1 cellular context compared by ENCODE assay signal in the genomic region with DNA sequence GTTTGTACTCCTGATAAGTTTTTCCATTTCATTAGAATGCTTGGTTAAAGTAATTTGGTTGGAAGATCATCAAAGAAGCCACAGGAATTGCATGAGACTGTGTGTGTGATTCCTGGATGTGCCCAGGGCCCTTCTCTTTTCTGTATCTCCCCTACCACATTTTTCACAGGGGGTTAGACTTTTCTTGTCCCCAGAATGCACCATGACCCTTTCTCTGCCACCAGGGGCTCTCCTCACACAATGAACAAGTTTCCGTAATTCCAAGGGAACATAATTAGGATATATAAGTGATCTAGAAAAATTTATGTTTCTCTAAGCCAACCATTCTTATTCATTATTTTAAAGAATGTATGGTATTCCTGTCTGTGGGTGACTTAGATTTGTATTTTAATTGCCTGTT.
TF ChIP-seq lines count a peak whose summit lies in the region.

No MANE protein-coding gene starts in this region.

TF ChIP-seq in GM23338, 12 proteins besides CTCF, POLR2A, EP300 and RAD21 (continued from another document):
- TF ChIP-seq, protein P1, sequence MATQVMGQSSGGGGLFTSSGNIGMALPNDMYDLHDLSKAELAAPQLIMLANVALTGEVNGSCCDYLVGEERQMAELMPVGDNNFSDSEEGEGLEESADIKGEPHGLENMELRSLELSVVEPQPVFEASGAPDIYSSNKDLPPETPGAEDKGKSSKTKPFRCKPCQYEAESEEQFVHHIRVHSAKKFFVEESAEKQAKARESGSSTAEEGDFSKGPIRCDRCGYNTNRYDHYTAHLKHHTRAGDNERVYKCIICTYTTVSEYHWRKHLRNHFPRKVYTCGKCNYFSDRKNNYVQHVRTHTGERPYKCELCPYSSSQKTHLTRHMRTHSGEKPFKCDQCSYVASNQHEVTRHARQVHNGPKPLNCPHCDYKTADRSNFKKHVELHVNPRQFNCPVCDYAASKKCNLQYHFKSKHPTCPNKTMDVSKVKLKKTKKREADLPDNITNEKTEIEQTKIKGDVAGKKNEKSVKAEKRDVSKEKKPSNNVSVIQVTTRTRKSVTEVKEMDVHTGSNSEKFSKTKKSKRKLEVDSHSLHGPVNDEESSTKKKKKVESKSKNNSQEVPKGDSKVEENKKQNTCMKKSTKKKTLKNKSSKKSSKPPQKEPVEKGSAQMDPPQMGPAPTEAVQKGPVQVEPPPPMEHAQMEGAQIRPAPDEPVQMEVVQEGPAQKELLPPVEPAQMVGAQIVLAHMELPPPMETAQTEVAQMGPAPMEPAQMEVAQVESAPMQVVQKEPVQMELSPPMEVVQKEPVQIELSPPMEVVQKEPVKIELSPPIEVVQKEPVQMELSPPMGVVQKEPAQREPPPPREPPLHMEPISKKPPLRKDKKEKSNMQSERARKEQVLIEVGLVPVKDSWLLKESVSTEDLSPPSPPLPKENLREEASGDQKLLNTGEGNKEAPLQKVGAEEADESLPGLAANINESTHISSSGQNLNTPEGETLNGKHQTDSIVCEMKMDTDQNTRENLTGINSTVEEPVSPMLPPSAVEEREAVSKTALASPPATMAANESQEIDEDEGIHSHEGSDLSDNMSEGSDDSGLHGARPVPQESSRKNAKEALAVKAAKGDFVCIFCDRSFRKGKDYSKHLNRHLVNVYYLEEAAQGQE (IDR thresholded peaks at IDR 0.05; ENCODE audit: unreplicated experiment), result no peak
- TF ChIP-seq STAT1 (IDR thresholded peaks at IDR 0.05; ENCODE audit: unreplicated experiment), result no peak
- no peak for TF ChIP-seq EZH2phosphoT487 (IDR thresholded peaks at IDR 0.05; ENCODE audit: unreplicated experiment)
- no peak for TF ChIP-seq NANOG (IDR thresholded peaks at IDR 0.05; ENCODE audit: borderline replicate concordance)
- TF ChIP-seq ZNF331 (CRISPR knock-in tag; IDR thresholded peaks at IDR 0.05; ENCODE audit: low read depth), result no peak
- no peak for TF ChIP-seq JUNB (IDR thresholded peaks at IDR 0.05; ENCODE audit: unreplicated experiment)
- TF ChIP-seq CREB1 (CRISPR knock-in tag; IDR thresholded peaks at IDR 0.05; ENCODE audit: low read depth), result no peak
- TF ChIP-seq ZNF462 (CRISPR knock-in tag; IDR thresholded peaks at IDR 0.05), result no peak
- TF ChIP-seq POLR2AphosphoS5 (IDR thresholded peaks at IDR 0.05; ENCODE audit: low read depth), result no peak
- TF ChIP-seq ZNF114 (CRISPR knock-in tag; IDR thresholded peaks at IDR 0.05), result no peak
- no peak for TF ChIP-seq EZH2 (IDR thresholded peaks at IDR 0.05; ENCODE audit: low read depth, unreplicated experiment)
